In the genomic region with DNA sequence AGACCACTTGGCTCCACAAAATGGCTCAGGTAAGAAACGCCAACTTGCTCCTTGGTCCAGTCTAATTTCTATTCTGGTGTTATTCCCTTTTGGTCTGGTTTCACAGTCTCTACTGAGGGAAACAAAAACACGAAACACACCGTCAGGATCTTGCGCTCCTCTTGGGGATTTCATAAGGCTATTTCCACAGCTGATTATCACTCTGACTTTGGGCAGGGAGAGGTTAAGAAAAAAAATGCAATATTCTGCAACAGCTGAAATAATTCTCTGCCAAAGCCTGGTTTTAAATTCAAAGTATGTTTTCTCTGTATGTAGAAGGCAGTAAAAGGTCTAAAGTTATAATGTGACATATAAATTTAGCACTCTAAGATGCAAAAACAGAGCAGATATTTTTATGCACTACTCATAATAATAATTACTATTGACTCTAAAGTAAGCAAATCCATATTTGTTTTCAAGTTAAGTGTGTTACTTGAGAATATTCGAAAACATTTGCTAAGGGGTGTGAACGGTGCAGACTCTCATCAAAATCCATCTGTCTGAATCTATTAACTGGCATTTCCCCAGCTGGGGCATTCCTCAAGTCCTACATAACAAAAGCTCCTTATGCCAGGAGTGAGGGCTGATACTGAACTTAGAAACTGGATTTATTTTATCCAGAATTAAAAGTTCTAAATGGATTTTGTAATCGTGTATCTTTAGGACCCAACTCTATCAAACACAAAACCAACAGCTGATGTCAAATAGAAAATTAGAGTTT, we compare ENCODE assay signal across 15 cellular contexts. TPM values are rescaled to one million over a fixed set of nuclear protein-coding genes. Genes with fewer than 3 reads are reported as not detected.
A peak's percentile ranks its signal among the peaks of the same experiment; 100 is the strongest.
DNase-seq lines count a peak whose midpoint lies in the region; ATAC-seq and TF ChIP-seq lines count a peak whose summit lies in the region.
"Had no signal": no experiment of that assay in that cellular context is flagged by ENCODE, and none has a peak within 500 bp of the region (broad histone marks: within the 10 kb centered on the region; RNA-seq: fewer than 3 reads in every experiment).

No MANE protein-coding gene starts in this region.

- no peak for TF ChIP-seq CTCF in HFFc6 (IDR thresholded peaks at IDR 0.05)
- no peak for TF ChIP-seq CTCF in testis (IDR thresholded peaks at IDR 0.05)
- no peak for TF ChIP-seq CTCF in prostate gland (IDR thresholded peaks at IDR 0.05)

- peaks cover 4% of the 10 kb centered on the region for H3K9me3 Mint-ChIP-seq in HFFc6
- H3K9me3 Mint-ChIP-seq in activated CD8-positive, alpha-beta memory T cell treated with anti-CD3 and anti-CD28 coated beads, Interleukin-2, amount 10 ng/mL, durations not matched to agents 7 days and 5 days (ENCODE audit: low read depth), result no peaks in the 10 kb centered on the region

- 70 to 76% methylated on average over 7 of the region's 7 CpGs for WGBS in testis, 2 donors
- 68% methylated on average over 7 of the region's 7 CpGs for WGBS in prostate gland

- CTCF ChIA-PET in activated CD8-positive, alpha-beta memory T cell treated with anti-CD3 and anti-CD28 coated beads, Interleukin-2, amount 10 ng/mL, durations not matched to agents 7 days and 5 days (lab: Charles Lee), result no interaction called here

- H3K27me3 ChIP-seq in testis (no peaks in the 10 kb centered on the region), prostate gland (replicated peaks; ENCODE audit: insufficient read depth) (no peaks in the 10 kb centered on the region)

- no peak overlapping the region for H3K27ac ChIP-seq in testis
- H3K27ac ChIP-seq in prostate gland, result no peak overlapping the region

- peak; percentile 20 for DNase-seq in AG08396 (ENCODE audit: low spot score)
- no peak for DNase-seq in HFFc6
- DNase-seq in cerebellar cortex (ENCODE audit: low spot score), result peak; percentile 8
- peak; percentile 27 for DNase-seq in medulla oblongata (ENCODE audit: extremely low spot score)
- DNase-seq in testis, result no peak
- DNase-seq in prostate gland (ENCODE audit: low spot score), result no peak
- no peak for DNase-seq in activated CD8-positive, alpha-beta memory T cell treated with anti-CD3 and anti-CD28 coated beads, Interleukin-2, amount 10 ng/mL, durations not matched to agents 7 days and 5 days
- DNase-seq in NCI-H2029 treated with DMSO at 0.1 percent for 48 hours (lab: John Stamatoyannopoulos, UW), result no peak
- DNase-seq: activated naive CD4-positive, alpha-beta T cell treated with Interleukin-2 at 50 U/mL for 16 hours; AML-193; cerebellar nuclear complex; NCI-H1436 treated with DMSO at 0.1 percent for 48 hours; NK-92 treated with Interleukin-12 subunit alpha and Interleukin-12 subunit beta, amount 100 ng/mL, for 24 hours; T-helper 17 cell had no signal

- peaks cover 56% of the 10 kb centered on the region for H3K4me1 Mint-ChIP-seq in HFFc6 (ENCODE audit: low read depth)
- H3K4me1 Mint-ChIP-seq in activated CD8-positive, alpha-beta memory T cell treated with anti-CD3 and anti-CD28 coated beads, Interleukin-2, amount 10 ng/mL, durations not matched to agents 7 days and 5 days, result no peaks in the 10 kb centered on the region
- H3K4me1 Mint-ChIP-seq: T-helper 17 cell had no signal

- no peaks in the 10 kb centered on the region for H3K36me3 ChIP-seq in testis (ENCODE audit: low read depth, missing control alignments)
- H3K36me3 ChIP-seq in prostate gland, result no peaks in the 10 kb centered on the region

- no peaks in the 10 kb centered on the region for H3K9me3 ChIP-seq in testis
- no peaks in the 10 kb centered on the region for H3K9me3 ChIP-seq in prostate gland

- TF ChIP-seq POLR2A in testis (IDR thresholded peaks at IDR 0.05), result no peak
- TF ChIP-seq POLR2A in prostate gland (IDR thresholded peaks at IDR 0.05), result no peak

- H3K36me3 Mint-ChIP-seq in HFFc6 (ENCODE audit: low read depth), result peaks cover 4% of the 10 kb centered on the region
- no peaks in the 10 kb centered on the region for H3K36me3 Mint-ChIP-seq in activated CD8-positive, alpha-beta memory T cell treated with anti-CD3 and anti-CD28 coated beads, Interleukin-2, amount 10 ng/mL, durations not matched to agents 7 days and 5 days
- H3K36me3 Mint-ChIP-seq: natural killer cell treated with Interleukin-12 subunit alpha and Interleukin-12 subunit beta and Interleukin-15 and Interleukin-18, amount 100 ng/mL, for 72 hours had no signal

- intact Hi-C loops in testis (cut with DNase I; ENCODE audit: low total_unique reads), result no loop called here
- intact Hi-C loops in prostate gland (cut with DNase I), result no loop called here

- H3K4me3 ChIP-seq in testis (no peak overlapping the region), prostate gland (no peak overlapping the region)

- H3K4me1 ChIP-seq in testis (no peaks in the 10 kb centered on the region), prostate gland (replicated peaks) (no peaks in the 10 kb centered on the region)

- ATAC-seq in activated CD8-positive, alpha-beta memory T cell treated with anti-CD3 and anti-CD28 coated beads, Interleukin-2, amount 10 ng/mL, durations not matched to agents 7 days and 5 days, result no peak
- ATAC-seq: T-helper 17 cell had no signal

- peak overlapping the region; percentile 87 for H3K27ac Mint-ChIP-seq in HFFc6
- no peak overlapping the region for H3K27ac Mint-ChIP-seq in activated CD8-positive, alpha-beta memory T cell treated with anti-CD3 and anti-CD28 coated beads, Interleukin-2, amount 10 ng/mL, durations not matched to agents 7 days and 5 days
- H3K27ac Mint-ChIP-seq: natural killer cell treated with Interleukin-12 subunit alpha and Interleukin-12 subunit beta and Interleukin-15 and Interleukin-18, amount 100 ng/mL, for 72 hours; T-helper 17 cell had no signal

- H3K4me3 Mint-ChIP-seq in HFFc6, result no peak overlapping the region
- no peak overlapping the region for H3K4me3 Mint-ChIP-seq in activated CD8-positive, alpha-beta memory T cell treated with anti-CD3 and anti-CD28 coated beads, Interleukin-2, amount 10 ng/mL, durations not matched to agents 7 days and 5 days
- H3K4me3 Mint-ChIP-seq: natural killer cell treated with Interleukin-12 subunit alpha and Interleukin-12 subunit beta and Interleukin-15 and Interleukin-18, amount 100 ng/mL, for 72 hours; T-helper 17 cell had no signal

- no peaks in the 10 kb centered on the region; the same call in 1 of the 2 replicates for H3K27me3 Mint-ChIP-seq in HFFc6 (ENCODE audit: insufficient read depth)
- H3K27me3 Mint-ChIP-seq in activated CD8-positive, alpha-beta memory T cell treated with anti-CD3 and anti-CD28 coated beads, Interleukin-2, amount 10 ng/mL, durations not matched to agents 7 days and 5 days, result peaks cover 9% of the 10 kb centered on the region

RNA-seq across cellular contexts. Expression of a gene that starts 38.4 kb away (rescaled TPM):
- total RNA-seq in HFFc6 (2021; fragmentation: NEBNext Ultra II Directional; extraction: Animal tissue kit (Norgen Biotek cat#: 25700)), result 10 to 100 TPM; 27.9 to 38.3 (median 34.5) TPM
- total RNA-seq in testis, result 10 to 100 TPM; 24.4 to 33.7 TPM
- polyA plus RNA-seq in testis (ENCODE audit: insufficient read depth, low read depth, low replicate concordance), result 7.2 TPM
- total RNA-seq in prostate gland, result 10 to 100 TPM; 27.4 to 31.1 TPM
- total RNA-seq in activated CD8-positive, alpha-beta memory T cell treated with anti-CD3 and anti-CD28 coated beads, Interleukin-2, amount 10 ng/mL, durations not matched to agents 7 days and 5 days, result 1 to 10 TPM; 1.2 to 1.5 TPM
- total RNA-seq: T-helper 17 cell had no signal

Comparison
In these comparisons a context has a peak if more than half of its experiments do, and no peak if none do; other contexts are left out.
1. DNase-seq: peak in AG08396 (single experiment), cerebellar cortex (single experiment) and medulla oblongata (single experiment); none in HFFc6 (single experiment), testis (single experiment), prostate gland (single experiment), activated CD8-positive, alpha-beta memory T cell treated with anti-CD3 and anti-CD28 coated beads, Interleukin-2, amount 10 ng/mL, durations not matched to agents 7 days and 5 days (single experiment) and NCI-H2029 treated with DMSO at 0.1 percent for 48 hours (single experiment).
2. RNA of a gene that starts 38.4 kb away (total RNA-seq): 27.9 to 38.3 TPM in HFFc6, 24.4 to 33.7 TPM in testis and 27.4 to 31.1 TPM in prostate gland; 1.2 to 1.5 TPM in activated CD8-positive, alpha-beta memory T cell treated with anti-CD3 and anti-CD28 coated beads, Interleukin-2, amount 10 ng/mL, durations not matched to agents 7 days and 5 days; every median in the first group is over 10 times any median in the second.